ENCODE assay signal across 1 cellular context in the genomic region with DNA sequence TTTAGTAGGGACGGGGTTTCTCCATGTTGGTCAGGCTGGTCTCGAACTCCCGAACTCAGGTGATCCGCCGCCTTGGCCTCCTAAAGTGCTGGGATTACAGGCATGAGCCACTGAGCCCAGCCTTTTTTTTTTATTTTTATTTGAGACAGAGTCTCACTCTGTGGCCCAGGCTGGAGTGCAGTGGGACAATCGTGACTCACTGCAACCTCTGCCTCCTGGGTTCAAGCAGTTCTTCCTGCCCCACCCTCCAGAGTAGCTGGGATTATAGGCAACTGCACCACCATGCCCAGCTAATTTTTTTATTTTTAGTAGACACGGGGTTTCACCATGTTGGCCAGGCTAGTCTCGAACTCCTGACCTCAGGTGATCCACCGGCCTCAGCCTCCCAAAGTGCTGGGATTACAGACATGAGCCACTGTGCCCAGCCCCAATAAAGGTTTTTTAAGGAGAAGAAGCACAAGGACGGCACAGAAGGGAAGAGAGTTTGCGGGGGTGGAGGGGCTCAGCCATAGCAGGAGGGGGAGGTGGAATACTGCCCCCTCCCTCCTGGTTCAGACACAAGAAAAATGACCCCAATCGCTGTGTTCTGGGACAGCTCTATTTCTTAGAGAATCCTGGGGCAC.
TF ChIP-seq lines count a peak whose summit lies in the region.

No MANE protein-coding gene starts in this region.

TF ChIP-seq in HCT116, 20 proteins besides CTCF, POLR2A, EP300 and RAD21:
- TF ChIP-seq FOSL1 (IDR thresholded peaks at IDR 0.05; ENCODE audit: low read depth), result peak; percentile 35; the same call in 1 of the 2 replicates
- TF ChIP-seq EGR1 (IDR thresholded peaks at IDR 0.05; ENCODE audit: low read depth), result peak; percentile 91
TF ChIP-seq in HCT116: peak in this region for 2; not testable (repeated sequence) for 18.
